ENCODE assay signal across 2 cellular contexts in genomic region chr5:172754957-172755356, GRCh38.
A peak's percentile ranks its signal among the peaks of the same experiment; 100 is the strongest.
TF ChIP-seq lines count a peak whose summit lies in the region.

No MANE protein-coding gene starts in this region.

TF ChIP-seq in K562, 482 proteins besides CTCF, POLR2A, EP300 and RAD21:
- TF ChIP-seq RBM25 (IDR thresholded peaks at IDR 0.05; ENCODE audit: low read depth, low read length, severe bottlenecking) (peak; percentile 58), SUPT5H (IDR thresholded peaks at IDR 0.05) (no peak)

TF ChIP-seq in H1, 55 proteins besides CTCF, POLR2A, EP300 and RAD21:
- no peak for TF ChIP-seq YY1 (IDR thresholded peaks at IDR 0.05; ENCODE audit: low read depth, low read length)
- peak; percentile 52; the same call in 1 of the 2 replicates for TF ChIP-seq KDM1A (IDR thresholded peaks at IDR 0.05; ENCODE audit: borderline replicate concordance, low read length)
